24 cellular contexts compared by ENCODE assay signal in the genomic region with DNA sequence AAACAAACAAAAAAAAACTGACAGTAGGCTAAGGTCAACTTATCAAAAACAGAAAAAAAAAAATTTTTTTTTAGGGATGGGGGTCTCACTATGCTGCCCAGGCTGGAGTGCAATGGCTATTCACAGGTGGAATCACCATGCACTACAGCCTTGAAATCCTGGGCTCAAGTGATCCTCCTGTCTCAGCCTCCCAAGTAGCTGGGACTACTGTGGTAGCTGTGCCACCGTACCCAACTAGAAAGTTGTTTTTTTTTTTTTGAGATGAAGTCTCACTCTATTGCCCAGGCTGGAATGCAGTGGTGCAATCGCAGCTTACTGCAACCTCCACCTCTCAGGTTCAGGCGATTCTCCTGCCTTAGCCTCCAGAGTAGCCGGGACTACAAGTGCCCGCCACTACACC.
"Had no signal": no experiment of that assay in that cellular context is flagged by ENCODE, and none has a peak within 500 bp of the region (broad histone marks: within the 10 kb centered on the region; RNA-seq: fewer than 3 reads in every experiment).

No MANE protein-coding gene starts in this region.

- H3K9me3 ChIP-seq: body of pancreas, gastrocnemius medialis, right atrium auricular region, tibial nerve had no signal

- ATAC-seq: activated CD4-positive, alpha-beta T cell treated with anti-CD3 and anti-CD28 coated beads for 36 hours; body of pancreas; gastrocnemius medialis; left colon; stimulated activated naive B cell treated with anti-CD40 and anti-IgM and Interleukin-4, amounts not matched to agents 10 μg/mL and 1 μg/mL and 100 μg/mL, for 72 hours had no signal

- H3K9me3 Mint-ChIP-seq: activated naive CD4-positive, alpha-beta T cell treated with anti-CD3 and anti-CD28 coated beads, Interleukin-2, amount 50 U/mL, for 24 hours; activated T-cell treated with anti-CD3 and anti-CD28 coated beads, Interleukin-2, amount 50 U/mL, for 24 hours; mesothelial cell of epicardium; naive B cell; stimulated activated naive B cell treated with anti-CD40 and anti-IgM and Interleukin-4, amounts not matched to agents 10 μg/mL and 1 μg/mL and 100 μg/mL, for 72 hours had no signal

- H3K27ac Mint-ChIP-seq: activated CD4-positive, alpha-beta T cell treated with anti-CD3 and anti-CD28 coated beads for 36 hours had no signal

- H3K4me3 ChIP-seq: body of pancreas, cardiac muscle cell, coronary artery, gastrocnemius medialis, right atrium auricular region, tibial nerve had no signal

- H3K27me3 ChIP-seq: body of pancreas, cardiac muscle cell, dorsolateral prefrontal cortex, gastrocnemius medialis, right atrium auricular region, tibial nerve had no signal

- H3K36me3 Mint-ChIP-seq: naive B cell had no signal

- H3K4me3 Mint-ChIP-seq: stimulated activated naive B cell treated with anti-CD40 and anti-IgM and Interleukin-4, amounts not matched to agents 10 μg/mL and 1 μg/mL and 100 μg/mL, for 72 hours had no signal

- H3K27ac ChIP-seq: body of pancreas, cardiac muscle cell, coronary artery, gastrocnemius medialis, right atrium auricular region, tibial nerve had no signal

- H3K36me3 ChIP-seq: cardiac muscle cell, gastrocnemius medialis, right atrium auricular region, tibial nerve had no signal

- H3K27me3 Mint-ChIP-seq: activated CD4-positive, alpha-beta T cell treated with anti-CD3 and anti-CD28 coated beads for 36 hours; activated naive CD4-positive, alpha-beta T cell treated with anti-CD3 and anti-CD28 coated beads, Interleukin-2, amount 50 U/mL, for 24 hours; activated T-cell treated with anti-CD3 and anti-CD28 coated beads, Interleukin-2, amount 50 U/mL, for 24 hours; naive B cell; stimulated activated naive B cell treated with anti-CD40 and anti-IgM and Interleukin-4, amounts not matched to agents 10 μg/mL and 1 μg/mL and 100 μg/mL, for 72 hours had no signal

- DNase-seq: activated CD4-positive, alpha-beta T cell treated with anti-CD3 and anti-CD28 coated beads for 36 hours; activated CD4-positive, alpha-beta T cell treated with anti-CD3 and anti-CD28 coated beads, Interleukin-2, amount 50 U/mL, for 48 hours; activated CD4-positive, CD25-positive, alpha-beta regulatory T cell; activated CD8-positive, alpha-beta memory T cell treated with anti-CD3 and anti-CD28 coated beads, Interleukin-2, amount 50 U/mL, for 48 hours; activated gamma-delta T cell treated with Interleukin-2 at 50 U/mL for 16 hours; activated T-cell treated with anti-CD3 and anti-CD28 coated beads, Interleukin-2, amount 50 U/mL, for 24 hours; aorta; body of pancreas; cerebellar nuclear complex; dorsolateral prefrontal cortex; effector memory CD4-positive, alpha-beta T cell; gastrocnemius medialis; hippocampal formation; left colon; naive B cell; stimulated activated CD4-positive, alpha-beta T cell treated with anti-CD3 and anti-CD28 coated beads, Interleukin-15, amount 100 ng/mL, for 24 hours; stimulated activated CD4-positive, alpha-beta T cell treated with anti-CD3 and anti-CD28 coated beads, Interleukin-2, amount 100 ng/mL, for 24 hours; stimulated activated naive B cell treated with anti-CD40 and anti-IgM and Interleukin-4, amounts not matched to agents 10 μg/mL and 1 μg/mL and 100 μg/mL, for 72 hours had no signal
